Comparison of ENCODE assay signal across 10 cellular contexts in the genomic region with DNA sequence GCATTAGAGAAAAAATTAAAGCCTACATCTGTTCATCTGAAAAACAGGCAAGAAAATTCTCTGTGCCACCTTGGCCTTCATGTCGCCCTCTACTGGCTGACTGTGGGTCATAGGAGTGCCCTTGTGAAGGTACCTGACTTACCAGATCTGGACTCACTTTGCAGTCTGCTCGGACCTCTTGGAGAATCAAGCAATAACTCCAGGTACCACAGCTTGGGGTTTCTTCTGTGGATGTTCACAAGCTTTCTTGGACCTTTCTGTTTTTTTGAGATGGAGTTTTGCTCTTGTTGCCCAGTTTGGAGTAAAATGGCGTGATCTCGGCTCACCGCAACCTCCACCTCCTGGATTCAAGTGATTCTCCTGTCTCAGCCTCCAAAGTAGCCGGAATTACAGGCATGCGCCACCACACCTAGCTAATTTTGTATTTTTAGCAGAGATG. TPM values are rescaled to one million over a fixed set of nuclear protein-coding genes. Genes with fewer than 3 reads are reported as not detected.
DNase-seq lines count a peak whose midpoint lies in the region; ATAC-seq and TF ChIP-seq lines count a peak whose summit lies in the region.
"Had no signal": no experiment of that assay in that cellular context is flagged by ENCODE, and none has a peak within 500 bp of the region (broad histone marks: within the 10 kb centered on the region; RNA-seq: fewer than 3 reads in every experiment).

No MANE protein-coding gene starts in this region.

- no peaks in the 10 kb centered on the region for H3K4me1 ChIP-seq in BE2C

- no peak overlapping the region for H3K4me3 ChIP-seq in BE2C (ENCODE audit: low read depth, low read length)

- H3K9me3 Mint-ChIP-seq in activated CD4-positive, alpha-beta T cell treated with anti-CD3 and anti-CD28 coated beads, Interleukin-2, amount 10 ng/mL, durations not matched to agents 24 days and 14 days = no peaks in the 10 kb centered on the region
- H3K9me3 Mint-ChIP-seq in activated T-helper 1 cell treated with anti-CD3 and anti-CD28 coated beads, Interleukin-12 subunit alpha, Interleukin-12 subunit beta, Interleukin-2, Interleukin-4 antibody, amounts not matched to agents 30 ng/mL and 10 ng/mL and 1 ng/mL, durations not matched to agents 14 hours and 24 hours and 36 hours = no peaks in the 10 kb centered on the region
- H3K9me3 Mint-ChIP-seq: T-cell had no signal

- no peak for ATAC-seq in HG03460 (IDR thresholded peaks at IDR 0.05; ENCODE audit: unreplicated experiment)
- ATAC-seq: T-cell had no signal

- CTCF ChIA-PET in HEK293T (lab: Yijun Ruan, JAX) = no interaction called here

- POLR2A ChIA-PET in HEK293T (lab: Yijun Ruan, JAX) = no interaction called here

- H3K27ac Mint-ChIP-seq in activated CD4-positive, alpha-beta T cell treated with anti-CD3 and anti-CD28 coated beads, Interleukin-2, amount 10 ng/mL, durations not matched to agents 24 days and 14 days = no peak overlapping the region
- H3K27ac Mint-ChIP-seq in activated T-helper 1 cell treated with anti-CD3 and anti-CD28 coated beads, Interleukin-12 subunit alpha, Interleukin-12 subunit beta, Interleukin-2, Interleukin-4 antibody, amounts not matched to agents 30 ng/mL and 10 ng/mL and 1 ng/mL, durations not matched to agents 14 hours and 24 hours and 36 hours = no peak overlapping the region
- H3K27ac Mint-ChIP-seq: T-cell had no signal

- peak; percentile 51 for TF ChIP-seq CTCF in BE2C (IDR thresholded peaks at IDR 0.05; ENCODE audit: low read depth, low read length)

- H3K4me3 Mint-ChIP-seq in activated CD4-positive, alpha-beta T cell treated with anti-CD3 and anti-CD28 coated beads, Interleukin-2, amount 10 ng/mL, durations not matched to agents 24 days and 14 days = no peak overlapping the region
- no peak overlapping the region for H3K4me3 Mint-ChIP-seq in activated T-helper 1 cell treated with anti-CD3 and anti-CD28 coated beads, Interleukin-12 subunit alpha, Interleukin-12 subunit beta, Interleukin-2, Interleukin-4 antibody, amounts not matched to agents 30 ng/mL and 10 ng/mL and 1 ng/mL, durations not matched to agents 14 hours and 24 hours and 36 hours
- H3K4me3 Mint-ChIP-seq: T-cell had no signal

- DNase-seq in BE2C (peak; percentile 37), HEK293T (ENCODE audit: extremely low spot score) (peak; percentile 22), mesenteric fat pad (ENCODE audit: low spot score) (peak; percentile 84), kidney tubule cell (ENCODE audit: low spot score) (no peak), A172 (ENCODE audit: low spot score) (no peak)
- DNase-seq in activated CD4-positive, alpha-beta T cell treated with anti-CD3 and anti-CD28 coated beads, Interleukin-2, amount 10 ng/mL, durations not matched to agents 24 days and 14 days = peak; percentile 80
- DNase-seq in activated T-helper 1 cell treated with anti-CD3 and anti-CD28 coated beads, Interleukin-12 subunit alpha, Interleukin-12 subunit beta, Interleukin-2, Interleukin-4 antibody, amounts not matched to agents 30 ng/mL and 10 ng/mL and 1 ng/mL, durations not matched to agents 14 hours and 24 hours and 36 hours (ENCODE audit: low spot score) = no peak

- no peaks in the 10 kb centered on the region for H3K4me1 Mint-ChIP-seq in activated CD4-positive, alpha-beta T cell treated with anti-CD3 and anti-CD28 coated beads, Interleukin-2, amount 10 ng/mL, durations not matched to agents 24 days and 14 days
- H3K4me1 Mint-ChIP-seq in activated T-helper 1 cell treated with anti-CD3 and anti-CD28 coated beads, Interleukin-12 subunit alpha, Interleukin-12 subunit beta, Interleukin-2, Interleukin-4 antibody, amounts not matched to agents 30 ng/mL and 10 ng/mL and 1 ng/mL, durations not matched to agents 14 hours and 24 hours and 36 hours (ENCODE audit: low read depth) = no peaks in the 10 kb centered on the region
- H3K4me1 Mint-ChIP-seq: T-cell had no signal

- no peaks in the 10 kb centered on the region for H3K36me3 Mint-ChIP-seq in activated CD4-positive, alpha-beta T cell treated with anti-CD3 and anti-CD28 coated beads, Interleukin-2, amount 10 ng/mL, durations not matched to agents 24 days and 14 days (ENCODE audit: low read depth)
- H3K36me3 Mint-ChIP-seq in activated T-helper 1 cell treated with anti-CD3 and anti-CD28 coated beads, Interleukin-12 subunit alpha, Interleukin-12 subunit beta, Interleukin-2, Interleukin-4 antibody, amounts not matched to agents 30 ng/mL and 10 ng/mL and 1 ng/mL, durations not matched to agents 14 hours and 24 hours and 36 hours (ENCODE audit: low read depth) = no peaks in the 10 kb centered on the region
- H3K36me3 Mint-ChIP-seq: T-cell had no signal

- no peaks in the 10 kb centered on the region for H3K27me3 Mint-ChIP-seq in activated CD4-positive, alpha-beta T cell treated with anti-CD3 and anti-CD28 coated beads, Interleukin-2, amount 10 ng/mL, durations not matched to agents 24 days and 14 days
- no peaks in the 10 kb centered on the region for H3K27me3 Mint-ChIP-seq in activated T-helper 1 cell treated with anti-CD3 and anti-CD28 coated beads, Interleukin-12 subunit alpha, Interleukin-12 subunit beta, Interleukin-2, Interleukin-4 antibody, amounts not matched to agents 30 ng/mL and 10 ng/mL and 1 ng/mL, durations not matched to agents 14 hours and 24 hours and 36 hours (ENCODE audit: insufficient read depth)

- H3K36me3 ChIP-seq in BE2C = no peaks in the 10 kb centered on the region

- H3K9me3 ChIP-seq in BE2C = no peaks in the 10 kb centered on the region

- H3K27me3 ChIP-seq in BE2C = no peaks in the 10 kb centered on the region

- intact Hi-C loops in activated CD4-positive, alpha-beta T cell treated with anti-CD3 and anti-CD28 coated beads, Interleukin-2, amount 10 ng/mL, durations not matched to agents 24 days and 14 days (cut with micrococcal nuclease) = no loop called here
- intact Hi-C loops in activated T-helper 1 cell treated with anti-CD3 and anti-CD28 coated beads, Interleukin-12 subunit alpha, Interleukin-12 subunit beta, Interleukin-2, Interleukin-4 antibody, amounts not matched to agents 30 ng/mL and 10 ng/mL and 1 ng/mL, durations not matched to agents 14 hours and 24 hours and 36 hours (cut with micrococcal nuclease) = no loop called here

TF ChIP-seq in HEK293T, 16 proteins besides CTCF, POLR2A, EP300 and RAD21:
- no peak for TF ChIP-seq SP1 (IDR thresholded peaks at IDR 0.05)
- no peak for TF ChIP-seq FOXM1 (IDR thresholded peaks at IDR 0.05; ENCODE audit: borderline replicate concordance)
- no peak for TF ChIP-seq NFRKB (IDR thresholded peaks at IDR 0.05)
- no peak for TF ChIP-seq BHLHE40 (IDR thresholded peaks at IDR 0.05; ENCODE audit: borderline replicate concordance)
- TF ChIP-seq L3MBTL2 (conservative IDR thresholded peaks at IDR 0.05) = no peak
- TF ChIP-seq LEF1 (IDR thresholded peaks at IDR 0.05; ENCODE audit: borderline replicate concordance) = no peak
- no peak for TF ChIP-seq ELF4 (IDR thresholded peaks at IDR 0.05)
TF ChIP-seq in HEK293T: peak in this region for 0.

RNA-seq across cellular contexts. Expression of a gene that starts 2.4 kb away (rescaled TPM):
- not detected for polyA plus RNA-seq in BE2C (2012; ENCODE audit: insufficient read depth, insufficient read length, low read depth)
- total RNA-seq in activated CD4-positive, alpha-beta T cell treated with anti-CD3 and anti-CD28 coated beads, Interleukin-2, amount 10 ng/mL, durations not matched to agents 24 days and 14 days = not detected in 2 replicates
- not detected for total RNA-seq in mesenteric fat pad
- total RNA-seq in activated T-helper 1 cell treated with anti-CD3 and anti-CD28 coated beads, Interleukin-12 subunit alpha, Interleukin-12 subunit beta, Interleukin-2, Interleukin-4 antibody, amounts not matched to agents 30 ng/mL and 10 ng/mL and 1 ng/mL, durations not matched to agents 14 hours and 24 hours and 36 hours = not detected in 2 replicates
- not detected in 2 replicates for total RNA-seq in A172 (2014; rRNA removed; shearing (Covaris generic))
- total RNA-seq: endothelial cell of umbilical vein, T-cell had no signal
- polyA plus RNA-seq: endothelial cell of umbilical vein had no signal

RNA-seq across cellular contexts. Expression of a gene that starts 25.6 kb away (rescaled TPM):
- not detected for polyA plus RNA-seq in BE2C (2012; ENCODE audit: insufficient read depth, insufficient read length, low read depth)
- not detected in 2 replicates for total RNA-seq in activated CD4-positive, alpha-beta T cell treated with anti-CD3 and anti-CD28 coated beads, Interleukin-2, amount 10 ng/mL, durations not matched to agents 24 days and 14 days
- not detected for total RNA-seq in mesenteric fat pad
- total RNA-seq in activated T-helper 1 cell treated with anti-CD3 and anti-CD28 coated beads, Interleukin-12 subunit alpha, Interleukin-12 subunit beta, Interleukin-2, Interleukin-4 antibody, amounts not matched to agents 30 ng/mL and 10 ng/mL and 1 ng/mL, durations not matched to agents 14 hours and 24 hours and 36 hours = not detected in 2 replicates
- not detected in 2 replicates for total RNA-seq in A172 (2014; rRNA removed; shearing (Covaris generic))
- total RNA-seq: endothelial cell of umbilical vein, T-cell had no signal
- polyA plus RNA-seq: endothelial cell of umbilical vein had no signal

RNA-seq across cellular contexts. Expression of a gene that starts 27.2 kb away (rescaled TPM):
- not detected for polyA plus RNA-seq in BE2C (2012; ENCODE audit: insufficient read depth, insufficient read length, low read depth)
- total RNA-seq in activated CD4-positive, alpha-beta T cell treated with anti-CD3 and anti-CD28 coated beads, Interleukin-2, amount 10 ng/mL, durations not matched to agents 24 days and 14 days = not detected in 2 replicates
- not detected for total RNA-seq in mesenteric fat pad
- total RNA-seq in activated T-helper 1 cell treated with anti-CD3 and anti-CD28 coated beads, Interleukin-12 subunit alpha, Interleukin-12 subunit beta, Interleukin-2, Interleukin-4 antibody, amounts not matched to agents 30 ng/mL and 10 ng/mL and 1 ng/mL, durations not matched to agents 14 hours and 24 hours and 36 hours = not detected in 2 replicates
- not detected in 2 replicates for total RNA-seq in A172 (2014; rRNA removed; shearing (Covaris generic))
- total RNA-seq: endothelial cell of umbilical vein, T-cell had no signal
- polyA plus RNA-seq: endothelial cell of umbilical vein had no signal

RNA-seq across cellular contexts. Expression of a gene that starts 56.6 kb away (rescaled TPM):
- polyA plus RNA-seq in BE2C (2012; ENCODE audit: insufficient read depth, insufficient read length, low read depth) = not detected
- not detected in 2 replicates for total RNA-seq in activated CD4-positive, alpha-beta T cell treated with anti-CD3 and anti-CD28 coated beads, Interleukin-2, amount 10 ng/mL, durations not matched to agents 24 days and 14 days
- not detected for total RNA-seq in mesenteric fat pad
- total RNA-seq in activated T-helper 1 cell treated with anti-CD3 and anti-CD28 coated beads, Interleukin-12 subunit alpha, Interleukin-12 subunit beta, Interleukin-2, Interleukin-4 antibody, amounts not matched to agents 30 ng/mL and 10 ng/mL and 1 ng/mL, durations not matched to agents 14 hours and 24 hours and 36 hours = not detected in 2 replicates
- total RNA-seq in A172 (2014; rRNA removed; shearing (Covaris generic)) = not detected in 2 replicates
- total RNA-seq: endothelial cell of umbilical vein, T-cell had no signal
- polyA plus RNA-seq: endothelial cell of umbilical vein had no signal

RNA-seq across cellular contexts. Expression of a gene that starts 56.7 kb away (rescaled TPM):
- polyA plus RNA-seq in BE2C (2012; ENCODE audit: insufficient read depth, insufficient read length, low read depth) = not detected
- total RNA-seq in activated CD4-positive, alpha-beta T cell treated with anti-CD3 and anti-CD28 coated beads, Interleukin-2, amount 10 ng/mL, durations not matched to agents 24 days and 14 days = not detected in 2 replicates
- not detected for total RNA-seq in mesenteric fat pad
- total RNA-seq in activated T-helper 1 cell treated with anti-CD3 and anti-CD28 coated beads, Interleukin-12 subunit alpha, Interleukin-12 subunit beta, Interleukin-2, Interleukin-4 antibody, amounts not matched to agents 30 ng/mL and 10 ng/mL and 1 ng/mL, durations not matched to agents 14 hours and 24 hours and 36 hours = not detected in 2 replicates
- not detected in 2 replicates for total RNA-seq in A172 (2014; rRNA removed; shearing (Covaris generic))
- total RNA-seq: endothelial cell of umbilical vein, T-cell had no signal
- polyA plus RNA-seq: endothelial cell of umbilical vein had no signal

Comparison
In these comparisons a context has a peak if more than half of its experiments do, and no peak if none do; other contexts are left out.
1. DNase-seq: peak in BE2C (single experiment), HEK293T (single experiment), activated CD4-positive, alpha-beta T cell treated with anti-CD3 and anti-CD28 coated beads, Interleukin-2, amount 10 ng/mL, durations not matched to agents 24 days and 14 days (single experiment) and mesenteric fat pad (single experiment); none in activated T-helper 1 cell treated with anti-CD3 and anti-CD28 coated beads, Interleukin-12 subunit alpha, Interleukin-12 subunit beta, Interleukin-2, Interleukin-4 antibody, amounts not matched to agents 30 ng/mL and 10 ng/mL and 1 ng/mL, durations not matched to agents 14 hours and 24 hours and 36 hours (single experiment), kidney tubule cell (single experiment) and A172 (single experiment).